ENCODE assay signal across 8 cellular contexts in the genomic region with DNA sequence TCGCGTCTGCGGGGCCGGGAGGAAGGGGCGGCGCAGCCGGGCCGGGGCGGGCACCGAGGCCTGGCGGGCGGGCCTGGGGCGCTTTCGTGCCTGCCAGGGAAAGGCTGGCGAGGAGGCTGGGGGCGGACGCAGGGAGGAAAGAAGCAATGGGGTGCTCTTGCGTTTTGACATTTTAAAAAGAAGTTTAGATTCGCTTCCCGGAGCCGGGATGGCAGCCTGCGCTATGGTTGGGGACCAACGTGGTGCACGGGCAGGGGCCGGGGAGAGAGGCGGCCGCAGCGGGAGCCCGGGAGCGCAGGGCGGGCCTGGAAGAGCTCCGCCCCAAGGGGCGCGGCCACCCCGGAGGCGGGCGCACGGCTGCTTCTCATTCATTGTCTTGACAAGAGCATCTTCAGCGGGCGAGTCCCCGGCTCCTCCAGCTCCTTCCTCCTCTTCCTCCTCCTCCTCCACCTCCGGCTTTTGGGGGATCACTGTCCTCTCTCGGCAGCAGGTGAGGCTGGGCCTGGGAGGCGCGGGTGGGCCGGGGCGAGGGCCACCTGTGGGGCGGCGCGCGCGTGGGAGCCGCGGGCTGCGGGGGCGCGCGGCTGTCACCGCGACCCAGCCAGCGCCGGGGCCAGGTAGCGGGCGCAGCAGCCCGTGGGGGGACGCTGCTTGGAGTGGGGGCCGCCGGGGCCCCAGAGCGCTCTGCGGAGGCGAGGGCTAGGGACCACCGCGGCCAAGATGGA. TPM values are rescaled to one million over a fixed set of nuclear protein-coding genes. Genes with fewer than 3 reads are reported as not detected.
A peak's percentile ranks its signal among the peaks of the same experiment; 100 is the strongest.
DNase-seq lines count a peak whose midpoint lies in the region; ATAC-seq and TF ChIP-seq lines count a peak whose summit lies in the region.

Gene CORO1A, plus strand, starts transcription at position 367 of the 725 bp plus-strand sequence. CDS start 1,608 bp downstream, outside the sequence.

- H3K36me3 Mint-ChIP-seq in activated CD8-positive, alpha-beta T cell treated with anti-CD3 and anti-CD28 coated beads, Interleukin-2, amount 10 ng/mL, durations not matched to agents 7 days and 5 days (ENCODE audit: low read depth): peaks cover 47% of the 10 kb centered on the region
- H3K36me3 Mint-ChIP-seq in effector memory CD8-positive, alpha-beta T cell (ENCODE audit: insufficient read depth): peaks cover 64% of the 10 kb centered on the region

- no peak for TF ChIP-seq CTCF in AG04449 (IDR thresholded peaks at IDR 0.05; ENCODE audit: insufficient read depth, low read length, missing control alignments)

- POLR2A ChIA-PET in AG04449 (lab: Yijun Ruan, JAX): no interaction called here
- POLR2A ChIA-PET in activated CD8-positive, alpha-beta T cell treated with anti-CD3 and anti-CD28 coated beads, Interleukin-2, amount 10 ng/mL, durations not matched to agents 7 days and 5 days (lab: Charles Lee): interaction anchor here (0.6 to 5.0 kb wide), 27 partner anchors 8 to 551 kb away, joined by 3 to 102 read pairs (median 5); partner anchors contain the start of genes ALDOA, GDPD3, MAPK3 and SEPTIN1

- H3K27ac Mint-ChIP-seq in activated CD8-positive, alpha-beta T cell treated with anti-CD3 and anti-CD28 coated beads, Interleukin-2, amount 10 ng/mL, durations not matched to agents 7 days and 5 days: peak within 1 kb of the TSS; percentile 99
- peak within 1 kb of the TSS; percentile 89 to 95 for H3K27ac Mint-ChIP-seq in effector memory CD8-positive, alpha-beta T cell

- H3K27me3 Mint-ChIP-seq in activated CD8-positive, alpha-beta T cell treated with anti-CD3 and anti-CD28 coated beads, Interleukin-2, amount 10 ng/mL, durations not matched to agents 7 days and 5 days (ENCODE audit: low read depth): no peaks in the 10 kb centered on the region
- no peaks in the 10 kb centered on the region for H3K27me3 Mint-ChIP-seq in effector memory CD8-positive, alpha-beta T cell

- ATAC-seq in GM18868 (IDR thresholded peaks at IDR 0.05; ENCODE audit: unreplicated experiment): peak; percentile 57
- peak; percentile 65 for ATAC-seq in HG03354 (IDR thresholded peaks at IDR 0.05; ENCODE audit: poor library complexity, severe bottlenecking, unreplicated experiment)
- ATAC-seq in activated CD8-positive, alpha-beta T cell treated with anti-CD3 and anti-CD28 coated beads, Interleukin-2, amount 10 ng/mL, durations not matched to agents 7 days and 5 days: peak; percentile 51
- ATAC-seq in effector memory CD8-positive, alpha-beta T cell (replicated peaks): peak; percentile 36

- peak within 1 kb of the TSS; percentile 98 for H3K4me3 Mint-ChIP-seq in activated CD8-positive, alpha-beta T cell treated with anti-CD3 and anti-CD28 coated beads, Interleukin-2, amount 10 ng/mL, durations not matched to agents 7 days and 5 days
- peak within 1 kb of the TSS; percentile 93 to 98 for H3K4me3 Mint-ChIP-seq in effector memory CD8-positive, alpha-beta T cell

- CTCF ChIA-PET in AG04449 (lab: Yijun Ruan, JAX): no interaction called here
- CTCF ChIA-PET in activated CD8-positive, alpha-beta T cell treated with anti-CD3 and anti-CD28 coated beads, Interleukin-2, amount 10 ng/mL, durations not matched to agents 7 days and 5 days (lab: Charles Lee): interaction anchor here (1.0 to 5.2 kb wide), 7 partner anchors 11 to 130 kb away, joined by 3 to 54 read pairs (median 4); partner anchors contain the start of gene TBX6

- no peaks in the 10 kb centered on the region for H3K9me3 Mint-ChIP-seq in activated CD8-positive, alpha-beta T cell treated with anti-CD3 and anti-CD28 coated beads, Interleukin-2, amount 10 ng/mL, durations not matched to agents 7 days and 5 days (ENCODE audit: insufficient read depth)
- no peaks in the 10 kb centered on the region for H3K9me3 Mint-ChIP-seq in effector memory CD8-positive, alpha-beta T cell

- H3K4me1 Mint-ChIP-seq in activated CD8-positive, alpha-beta T cell treated with anti-CD3 and anti-CD28 coated beads, Interleukin-2, amount 10 ng/mL, durations not matched to agents 7 days and 5 days (ENCODE audit: low read depth): peaks cover 30% of the 10 kb centered on the region
- H3K4me1 Mint-ChIP-seq in effector memory CD8-positive, alpha-beta T cell (ENCODE audit: low read depth in 2 of 2): peaks cover 28 to 40% of the 10 kb centered on the region in 2 donors

- DNase-seq in AG04449 (ENCODE audit: low read depth, low spot score): no peak
- DNase-seq in NCI-H82 treated with DMSO at 0.1 percent for 48 hours (lab: John Stamatoyannopoulos, UW; ENCODE audit: unreplicated experiment): peak; percentile 47
- DNase-seq in activated CD8-positive, alpha-beta T cell treated with anti-CD3 and anti-CD28 coated beads, Interleukin-2, amount 10 ng/mL, durations not matched to agents 7 days and 5 days: peak; percentile 92
- peak; percentile 74 to 78 (median 74) for DNase-seq in effector memory CD8-positive, alpha-beta T cell
- DNase-seq in mesenteric fat pad (ENCODE audit: low spot score): peak; percentile 96
- peak; percentile 75 for DNase-seq in stimulated activated CD8-positive, alpha-beta memory T cell treated with anti-CD3 and anti-CD28 coated beads, Interleukin-12 subunit alpha, Interleukin-12 subunit beta, amount 100 ng/mL, for 4 hours (ENCODE audit: low read depth)

- H3K4me3 ChIP-seq in AG04449 (ENCODE audit: low read depth, low read length): peak within 1 kb of the TSS; percentile 62

RNA-seq across cellular contexts. Expression of gene CORO1A, which starts in this region (rescaled TPM):
- 1,000 to 10,000 TPM; 1,875 to 1,983 TPM for total RNA-seq in activated CD8-positive, alpha-beta T cell treated with anti-CD3 and anti-CD28 coated beads, Interleukin-2, amount 10 ng/mL, durations not matched to agents 7 days and 5 days
- 56.2 TPM for total RNA-seq in mesenteric fat pad

Comparison
In these comparisons a context has a peak if more than half of its experiments do, and no peak if none do; other contexts are left out.
1. RNA of gene CORO1A (total RNA-seq): 1,875 to 1,983 TPM in activated CD8-positive, alpha-beta T cell treated with anti-CD3 and anti-CD28 coated beads, Interleukin-2, amount 10 ng/mL, durations not matched to agents 7 days and 5 days; 56.2 TPM in mesenteric fat pad (single experiment); every median in the first group is over 10 times any median in the second.
2. Peak in every context shown above with its lines, with median percentiles within 50 percentile points of each other: ATAC-seq.